Comparison of ENCODE assay signal across 23 cellular contexts in genomic region chr6:42512498-42513042, GRCh38. TPM values are rescaled to one million over a fixed set of nuclear protein-coding genes. Genes with fewer than 3 reads are reported as not detected.
DNase-seq lines count a peak whose midpoint lies in the region; ATAC-seq and TF ChIP-seq lines count a peak whose summit lies in the region.
"Had no signal": no experiment of that assay in that cellular context is flagged by ENCODE, and none has a peak within 500 bp of the region (broad histone marks: within the 10 kb centered on the region; RNA-seq: fewer than 3 reads in every experiment).

No MANE protein-coding gene starts in this region.

- intact Hi-C loops in transverse colon (cut with DNase I; ENCODE audit: low total_unique reads): no loop called here

- H3K27ac Mint-ChIP-seq in stimulated activated naive B cell treated with anti-CD40 and anti-IgM and Interleukin-4, amounts not matched to agents 10 μg/mL and 1 μg/mL and 100 μg/mL, for 72 hours: peak overlapping the region; percentile 1

- 51 to 70% methylated on average over 2 to 5 of the region's 5 CpGs for WGBS in transverse colon (ENCODE audit: low coverage in 1 of 2), 2 donors

- in situ Hi-C loops in transverse colon (cut with MboI; ENCODE audit: low pct_ligation_motif_present in 1 of 4, low pct_unique_long_range_greater_than_20kb in 1 of 4, low sequenced_read_pairs in 3 of 4) (no loop called here), GM13976 (cut with MboI; ENCODE audit: low sequenced_read_pairs, unreplicated experiment) (no loop called here)

- H3K27me3 Mint-ChIP-seq in stimulated activated naive B cell treated with anti-CD40 and anti-IgM and Interleukin-4, amounts not matched to agents 10 μg/mL and 1 μg/mL and 100 μg/mL, for 72 hours: no peaks in the 10 kb centered on the region

- ATAC-seq in stimulated activated naive B cell treated with anti-CD40 and anti-IgM and Interleukin-4, amounts not matched to agents 10 μg/mL and 1 μg/mL and 100 μg/mL, for 72 hours (replicated peaks): no peak
- no peak for ATAC-seq in GM18511 (IDR thresholded peaks at IDR 0.05; ENCODE audit: unreplicated experiment)
- ATAC-seq: lower lobe of right lung, psoas muscle had no signal

- no peaks in the 10 kb centered on the region for H3K36me3 Mint-ChIP-seq in stimulated activated naive B cell treated with anti-CD40 and anti-IgM and Interleukin-4, amounts not matched to agents 10 μg/mL and 1 μg/mL and 100 μg/mL, for 72 hours

- H3K4me1 ChIP-seq in transverse colon: no peaks in the 10 kb centered on the region
- H3K4me1 ChIP-seq: Caco-2, lower lobe of right lung, psoas muscle had no signal

- TF ChIP-seq POLR2A in transverse colon (IDR thresholded peaks at IDR 0.05): no peak

- H3K36me3 ChIP-seq in kidney epithelial cell (ENCODE audit: control insufficient read depth, insufficient read depth, low read length): no peaks in the 10 kb centered on the region
- H3K36me3 ChIP-seq in transverse colon: no peaks in the 10 kb centered on the region
- H3K36me3 ChIP-seq: lower lobe of right lung, neutrophil, WERI-Rb-1 had no signal

- no peak overlapping the region for H3K4me3 Mint-ChIP-seq in stimulated activated naive B cell treated with anti-CD40 and anti-IgM and Interleukin-4, amounts not matched to agents 10 μg/mL and 1 μg/mL and 100 μg/mL, for 72 hours

- DNase-seq in DMS 273 (lab: John Stamatoyannopoulos, UW; ENCODE audit: unreplicated experiment) (peak; percentile 17), DMS 273 treated with DMSO at 0.1 percent for 48 hours (lab: John Stamatoyannopoulos, UW) (no peak), SK-N-DZ (ENCODE audit: low spot score) (peak; percentile 18), kidney epithelial cell (ENCODE audit: low read depth) (peak; percentile 7), transverse colon (no peak), GM13976 (ENCODE audit: low spot score) (no peak)
- no peak for DNase-seq in stimulated activated naive B cell treated with anti-CD40 and anti-IgM and Interleukin-4, amounts not matched to agents 10 μg/mL and 1 μg/mL and 100 μg/mL, for 72 hours
- DNase-seq: 8988T; activated naive CD4-positive, alpha-beta T cell treated with anti-CD3 and anti-CD28 coated beads, Interleukin-2, amount 50 U/mL, for 16 hours; Caco-2; islet precursor cell; lower lobe of right lung; NCI-H146; NCI-H510A treated with DMSO at 0.1 percent for 48 hours; psoas muscle; T-helper 2 cell; WERI-Rb-1 had no signal

- H3K27ac ChIP-seq in transverse colon: no peak overlapping the region
- H3K27ac ChIP-seq: coronary artery, KMS-11, lower lobe of right lung, neutrophil, psoas muscle, RWPE1, SK-N-MC, WERI-Rb-1 had no signal

- TF ChIP-seq CTCF in kidney epithelial cell (IDR thresholded peaks at IDR 0.05; ENCODE audit: insufficient read depth, low read length, poor library complexity, severe bottlenecking) (no peak), transverse colon (IDR thresholded peaks at IDR 0.05) (no peak), GM13976 (IDR thresholded peaks at IDR 0.05; ENCODE audit: borderline replicate concordance, control extremely low read depth, extremely low read depth, insufficient read depth, missing control alignments) (no peak)

- H3K27me3 ChIP-seq in kidney epithelial cell (ENCODE audit: control insufficient read depth, insufficient read depth, low read length) (no peaks in the 10 kb centered on the region), transverse colon (no peaks in the 10 kb centered on the region)
- H3K27me3 ChIP-seq: neutrophil had no signal

- H3K9me3 ChIP-seq in transverse colon: no peaks in the 10 kb centered on the region
- H3K9me3 ChIP-seq: Caco-2, lower lobe of right lung, neutrophil, psoas muscle had no signal

- no peak overlapping the region for H3K4me3 ChIP-seq in kidney epithelial cell (ENCODE audit: low read depth, low read length)
- H3K4me3 ChIP-seq in transverse colon: no peak overlapping the region
- H3K4me3 ChIP-seq: coronary artery, lower lobe of right lung, psoas muscle, SK-N-MC had no signal

- peaks cover 0 to 1% of the 10 kb centered on the region in 2 donors for H3K9me3 Mint-ChIP-seq in stimulated activated naive B cell treated with anti-CD40 and anti-IgM and Interleukin-4, amounts not matched to agents 10 μg/mL and 1 μg/mL and 100 μg/mL, for 72 hours

- TF ChIP-seq EP300 in transverse colon (IDR thresholded peaks at IDR 0.05; ENCODE audit: low read depth): no peak

- peaks cover 26 to 57% of the 10 kb centered on the region in 2 donors for H3K4me1 Mint-ChIP-seq in stimulated activated naive B cell treated with anti-CD40 and anti-IgM and Interleukin-4, amounts not matched to agents 10 μg/mL and 1 μg/mL and 100 μg/mL, for 72 hours

RNA-seq across cellular contexts. Expression of gene UBR2, which starts 51.3 kb away (rescaled TPM):
- 7.5 and 8.7 TPM in 2 replicates for polyA plus RNA-seq in SK-N-DZ (2014; cell fraction: cytosol; rRNA removed)
- 13.0 and 13.1 TPM in 2 replicates for polyA plus RNA-seq in SK-N-DZ (2014; cell fraction: nucleus; rRNA removed)
- total RNA-seq in kidney epithelial cell (13.1 and 14.4 TPM in 2 replicates), transverse colon (10 to 100 TPM; 15.9 to 52.7 (median 49.4) TPM)

Comparison
In these comparisons a context has a peak if more than half of its experiments do, and no peak if none do; other contexts are left out.
1. DNase-seq: peak in DMS 273 (single experiment), SK-N-DZ (single experiment) and kidney epithelial cell (single experiment); none in DMS 273 treated with DMSO at 0.1 percent for 48 hours (single experiment), stimulated activated naive B cell treated with anti-CD40 and anti-IgM and Interleukin-4, amounts not matched to agents 10 μg/mL and 1 μg/mL and 100 μg/mL, for 72 hours (single experiment), transverse colon (single experiment) and GM13976 (single experiment).